In genomic region chr1:77342745-77343144, GRCh38 we compare ENCODE assay signal across 27 cellular contexts.
DNase-seq lines count a peak whose midpoint lies in the region; ATAC-seq, FAIRE-seq and TF ChIP-seq lines count a peak whose summit lies in the region.
"Had no signal": no experiment of that assay in that cellular context is flagged by ENCODE, and none has a peak within 500 bp of the region (broad histone marks: within the 10 kb centered on the region; RNA-seq: fewer than 3 reads in every experiment).

No MANE protein-coding gene starts in this region.

- in situ Hi-C loops in brain microvascular endothelial cell (cut with HindIII; ENCODE audit: low pct_ligation_motif_present, low sequenced_read_pairs): no loop called here

- ATAC-seq in HG02610 (IDR thresholded peaks at IDR 0.05; ENCODE audit: unreplicated experiment) (no peak), HG02884 (IDR thresholded peaks at IDR 0.05; ENCODE audit: unreplicated experiment) (no peak)
- ATAC-seq: GM12878 had no signal

- no peaks in the 10 kb centered on the region for H3K9me1 ChIP-seq in keratinocyte (ENCODE audit: control insufficient read depth, extremely low read depth, insufficient read depth, low read length)

- H3K27ac ChIP-seq in keratinocyte (ENCODE audit: control insufficient read depth, insufficient read depth, low read length): no peak overlapping the region
- no peak overlapping the region for H3K27ac ChIP-seq in brain microvascular endothelial cell
- H3K27ac ChIP-seq: RWPE1, SK-N-MC had no signal

- H3K9me3 ChIP-seq in keratinocyte (ENCODE audit: control insufficient read depth, low read depth, low read length): no peaks in the 10 kb centered on the region
- H3K9me3 ChIP-seq: HAP-1 had no signal

- no peak overlapping the region for H2AFZ ChIP-seq in keratinocyte (ENCODE audit: control insufficient read depth, low read length)

- dilution Hi-C loops in keratinocyte (cut with MboI; ENCODE audit: extremely low pct_ligation_motif_present, low sequenced_read_pairs): no loop called here

- no peaks in the 10 kb centered on the region for H3K79me2 ChIP-seq in keratinocyte (ENCODE audit: control insufficient read depth, insufficient read depth, low read length)

- no peak overlapping the region for H3K4me2 ChIP-seq in keratinocyte (ENCODE audit: control insufficient read depth, extremely low read depth, insufficient read depth, low read depth, low read length)

- no peaks in the 10 kb centered on the region for H4K20me1 ChIP-seq in keratinocyte (ENCODE audit: control insufficient read depth, extremely low read depth, insufficient read depth, low read length)

- H3K4me1 ChIP-seq in keratinocyte (ENCODE audit: control insufficient read depth, extremely low read depth, insufficient read depth, low read length): no peaks in the 10 kb centered on the region
- H3K4me1 ChIP-seq: HAP-1 had no signal

- no peaks in the 10 kb centered on the region for H3K27me3 ChIP-seq in keratinocyte (ENCODE audit: control insufficient read depth, extremely low read depth, insufficient read depth, low read length)
- no peaks in the 10 kb centered on the region for H3K27me3 ChIP-seq in brain microvascular endothelial cell (replicated peaks)

- TF ChIP-seq CTCF in keratinocyte (optimal IDR thresholded peaks at IDR 0.05 in 1 of 3, IDR thresholded peaks at IDR 0.05 in 1 of 3, conservative IDR thresholded peaks at IDR 0.05 in 1 of 3; ENCODE audit: extremely low read depth in 1 of 3, insufficient read depth in 2 of 3, low read length in 3 of 3) (no peak), brain microvascular endothelial cell (IDR thresholded peaks at IDR 0.05; ENCODE audit: low read depth, low read length, missing control alignments) (no peak)

- H3K4me3 ChIP-seq in keratinocyte (ENCODE audit: control insufficient read depth in 2 of 3, extremely low read depth in 1 of 3, insufficient read depth in 2 of 3, low read depth in 1 of 3, low read length in 3 of 3) (no peak overlapping the region), brain microvascular endothelial cell (ENCODE audit: low read depth, low read length) (no peak overlapping the region)
- H3K4me3 ChIP-seq: GM12878, HAP-1, SK-N-MC had no signal

- no peaks in the 10 kb centered on the region for H3K36me3 ChIP-seq in keratinocyte (ENCODE audit: control insufficient read depth in 2 of 2, extremely low read depth in 1 of 2, insufficient read depth in 2 of 2, low read length in 2 of 2)
- H3K36me3 ChIP-seq in brain microvascular endothelial cell (replicated peaks): no peaks in the 10 kb centered on the region
- H3K36me3 ChIP-seq: HAP-1 had no signal

- peak; percentile 7 for DNase-seq in NCI-H2029 (lab: John Stamatoyannopoulos, UW)
- DNase-seq in NCI-H2029 treated with DMSO at 0.1 percent for 48 hours (lab: John Stamatoyannopoulos, UW): no peak
- DNase-seq in DMS53 (lab: John Stamatoyannopoulos, UW): peak; percentile 91
- peak; percentile 78 for DNase-seq in NCI-H69 (lab: John Stamatoyannopoulos, UW)
- DNase-seq in keratinocyte (ENCODE audit: low read depth, low spot score): no peak
- no peak for DNase-seq in brain microvascular endothelial cell
- DNase-seq: 8988T; Calu3; DMS79; EL; GDM1; GOT3; HFFc6; KBM-7; NCI-H1048; NCI-H187; NCI-H2107; NCI-H446 treated with DMSO at 0.1 percent for 48 hours; NCI-H526; NK-92 treated with Interleukin-12 subunit alpha and Interleukin-12 subunit beta, amount 100 ng/mL, for 24 hours; SIG-M5 had no signal

- no peak overlapping the region for H3K9ac ChIP-seq in keratinocyte (ENCODE audit: control insufficient read depth, extremely low read depth, insufficient read depth, low read length)

- FAIRE-seq in keratinocyte (lab: Jason Lieb, UNC): peak; percentile 23
- FAIRE-seq: GM12878 had no signal

Comparison
In these comparisons a context has a peak if more than half of its experiments do, and no peak if none do; other contexts are left out.
1. DNase-seq: peak in NCI-H2029 (single experiment), DMS53 (single experiment) and NCI-H69 (single experiment); none in NCI-H2029 treated with DMSO at 0.1 percent for 48 hours (single experiment), keratinocyte (single experiment) and brain microvascular endothelial cell (single experiment).